Comparison of ENCODE assay signal across 8 cellular contexts in the genomic region with DNA sequence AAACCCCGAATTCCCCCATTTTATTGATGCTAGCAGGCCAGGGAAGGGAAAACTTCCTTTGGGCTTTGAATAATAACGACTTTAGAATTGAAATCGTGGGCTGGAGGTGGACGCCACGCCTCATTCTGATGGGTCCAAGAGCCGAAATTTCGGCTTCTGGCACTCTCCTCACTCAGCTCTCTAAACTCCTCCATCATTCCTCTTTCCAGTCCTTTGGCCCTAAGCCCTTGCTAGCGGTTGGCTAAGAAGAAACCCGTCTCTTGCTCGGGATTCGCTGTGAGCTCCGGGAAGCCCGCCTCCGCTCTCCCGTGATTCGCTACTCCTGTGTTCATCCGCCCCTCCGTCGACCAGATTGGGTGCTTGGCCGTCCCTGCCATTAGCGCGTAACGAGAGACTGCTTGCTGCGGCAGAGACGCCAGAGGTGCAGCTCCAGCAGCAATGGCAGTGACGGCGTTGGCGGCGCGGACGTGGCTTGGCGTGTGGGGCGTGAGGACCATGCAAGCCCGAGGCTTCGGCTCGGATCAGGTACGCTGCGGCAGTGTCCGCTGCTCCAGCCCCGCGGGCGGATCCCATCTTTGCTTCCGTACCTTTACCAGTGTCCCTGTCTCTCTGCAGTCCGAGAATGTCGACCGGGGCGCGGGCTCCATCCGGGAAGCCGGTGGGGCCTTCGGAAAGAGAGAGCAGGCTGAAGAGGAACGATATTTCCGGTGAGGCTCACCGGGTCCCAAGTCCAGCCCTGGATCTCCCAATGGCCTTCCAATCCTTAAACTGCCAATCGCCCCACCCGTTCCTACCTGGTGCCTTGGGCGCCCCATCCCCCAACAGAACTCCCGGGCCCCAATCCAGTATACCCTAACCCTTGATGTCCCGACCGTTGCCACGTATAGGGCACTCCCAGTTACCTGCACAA. TPM values are rescaled to one million over a fixed set of nuclear protein-coding genes. Genes with fewer than 3 reads are reported as not detected.
DNase-seq lines count a peak whose midpoint lies in the region; ATAC-seq and TF ChIP-seq lines count a peak whose summit lies in the region.

A gene (plus strand): TSS at position 379 of the 910 bp plus-strand sequence. CDS start 60 bp downstream, at position 439.

- peak; percentile 83 for TF ChIP-seq POLR2A in testis (IDR thresholded peaks at IDR 0.05)

- intact Hi-C loops in testis (cut with DNase I; ENCODE audit: low total_unique reads), result no loop called here

- peaks cover 48% of the 10 kb centered on the region for H3K79me2 ChIP-seq in SK-N-SH (ENCODE audit: insufficient read depth)

- no peak for TF ChIP-seq EP300 in SK-N-SH (IDR thresholded peaks at IDR 0.05; ENCODE audit: borderline replicate concordance in 1 of 2, low read depth in 1 of 2, low read length in 1 of 2)

- H3K9ac ChIP-seq in SK-N-SH, result peak within 1 kb of the TSS; percentile 83

- H3K36me3 ChIP-seq in SK-N-SH (replicated peaks in 1 of 2; ENCODE audit: control insufficient read depth in 1 of 2, insufficient read depth in 2 of 2, low read length in 1 of 2), result peaks cover 4 to 9% of the 10 kb centered on the region in 2 experiments
- H3K36me3 ChIP-seq in testis (ENCODE audit: low read depth, missing control alignments), result no peaks in the 10 kb centered on the region

- H3K4me2 ChIP-seq in SK-N-SH, result peak within 1 kb of the TSS; percentile 96

- H3K9me3 ChIP-seq in SK-N-SH (no peaks in the 10 kb centered on the region), testis (no peaks in the 10 kb centered on the region)

- no peak for TF ChIP-seq RAD21 in SK-N-SH (IDR thresholded peaks at IDR 0.05; ENCODE audit: low read length)

- H3K4me3 ChIP-seq in SK-N-SH (ENCODE audit: low read depth in 2 of 2, low read length in 1 of 2) (peak within 1 kb of the TSS; percentile 87 to 90), testis (peak within 1 kb of the TSS; percentile 88 to 91)

- H3K9me2 ChIP-seq in SK-N-SH, result no peaks in the 10 kb centered on the region

- H3F3A ChIP-seq in SK-N-SH (replicated peaks; ENCODE audit: insufficient read depth), result peaks cover 22% of the 10 kb centered on the region

- peaks cover 10 to 13% of the 10 kb centered on the region in 2 experiments for H3K4me1 ChIP-seq in SK-N-SH (ENCODE audit: control insufficient read depth in 1 of 2, insufficient read depth in 2 of 2, low read depth in 1 of 2, low read length in 1 of 2)
- H3K4me1 ChIP-seq in testis, result peaks cover 9% of the 10 kb centered on the region

- under 1% methylated on average over 39 of the region's 61 CpGs for WGBS in SK-N-SH (ENCODE audit: low lambda C conversion rate)
- 0% methylated on average over 45 to 61 of the region's 61 CpGs for WGBS in testis, 2 donors

- H3K27ac ChIP-seq in SK-N-SH (ENCODE audit: low read depth in 2 of 2, low read length in 1 of 2), result peak within 1 kb of the TSS; percentile 61 to 85
- H3K27ac ChIP-seq in testis, result peak within 1 kb of the TSS; percentile 74 to 89

- POLR2A ChIA-PET in GM10248 (lab: Yijun Ruan, JAX), result interaction anchor here (0.6 to 2.5 kb wide), 6 partner anchors 9 to 407 kb away, joined by 3 to 25 read pairs (median 9); a partner anchor contains a TSS
- POLR2A ChIA-PET in SK-N-SH (lab: Yijun Ruan, JAX), result interaction anchor here (0.7 to 2.8 kb wide), 9 partner anchors 9 to 411 kb away, joined by 3 to 10 read pairs (median 5); a partner anchor contains a TSS

- ATAC-seq in HG02610 (IDR thresholded peaks at IDR 0.05; ENCODE audit: unreplicated experiment) (peak; percentile 89), omental fat pad (ENCODE audit: low FRiP score) (peak; percentile 97)

- TF ChIP-seq CTCF in GM10248 (IDR thresholded peaks at IDR 0.05; ENCODE audit: control extremely low read depth, extremely low read depth, low read depth, missing control alignments) (no peak), SK-N-SH (IDR thresholded peaks at IDR 0.05) (no peak), omental fat pad (IDR thresholded peaks at IDR 0.05) (no peak), testis (IDR thresholded peaks at IDR 0.05) (no peak)

- DNase-seq in GM10248 (ENCODE audit: extremely low spot score), result peak; percentile 99
- peak; percentile 99 for DNase-seq in NCI-H1092 (lab: John Stamatoyannopoulos, UW)
- peak; percentile 97 for DNase-seq in SK-N-SH
- DNase-seq in activated naive CD4-positive, alpha-beta T cell treated with anti-CD3 and anti-CD28 coated beads, Interleukin-2, amount 50 U/mL, for 16 hours, result peak; percentile 95
- DNase-seq in glomerular endothelial cell (ENCODE audit: extremely low read depth, low read depth, low spot score), result peak; percentile 86
- peak; percentile 79 for DNase-seq in omental fat pad (ENCODE audit: low spot score)
- DNase-seq in testis, result peak; percentile 99

- H3K27me3 ChIP-seq in SK-N-SH (ENCODE audit: insufficient read depth) (no peaks in the 10 kb centered on the region), testis (no peaks in the 10 kb centered on the region)

- H4K20me1 ChIP-seq in SK-N-SH (ENCODE audit: insufficient read depth), result no peaks in the 10 kb centered on the region

- CTCF ChIA-PET in GM10248 (lab: Yijun Ruan, JAX), result interaction anchor here (1.2 to 6.4 kb wide), 4 partner anchors 8 to 124 kb away, joined by 3 to 63 read pairs (median 6); no protein-coding TSS in a partner anchor
- CTCF ChIA-PET in SK-N-SH (lab: Yijun Ruan, JAX), result interaction anchor here (0.5 to 4.7 kb wide), 4 partner anchors 12 to 303 kb away, joined by 3 to 25 read pairs (median 3); no protein-coding TSS in a partner anchor

- H2AFZ ChIP-seq in SK-N-SH (ENCODE audit: low read depth), result peak within 1 kb of the TSS; percentile 99

TF ChIP-seq in SK-N-SH, 30 proteins besides CTCF, POLR2A, EP300 and RAD21 (continues in another document):
- peak; percentile 98 for TF ChIP-seq POLR2AphosphoS5 (IDR thresholded peaks at IDR 0.05; ENCODE audit: low read depth, low read length)
- TF ChIP-seq, protein P1, sequence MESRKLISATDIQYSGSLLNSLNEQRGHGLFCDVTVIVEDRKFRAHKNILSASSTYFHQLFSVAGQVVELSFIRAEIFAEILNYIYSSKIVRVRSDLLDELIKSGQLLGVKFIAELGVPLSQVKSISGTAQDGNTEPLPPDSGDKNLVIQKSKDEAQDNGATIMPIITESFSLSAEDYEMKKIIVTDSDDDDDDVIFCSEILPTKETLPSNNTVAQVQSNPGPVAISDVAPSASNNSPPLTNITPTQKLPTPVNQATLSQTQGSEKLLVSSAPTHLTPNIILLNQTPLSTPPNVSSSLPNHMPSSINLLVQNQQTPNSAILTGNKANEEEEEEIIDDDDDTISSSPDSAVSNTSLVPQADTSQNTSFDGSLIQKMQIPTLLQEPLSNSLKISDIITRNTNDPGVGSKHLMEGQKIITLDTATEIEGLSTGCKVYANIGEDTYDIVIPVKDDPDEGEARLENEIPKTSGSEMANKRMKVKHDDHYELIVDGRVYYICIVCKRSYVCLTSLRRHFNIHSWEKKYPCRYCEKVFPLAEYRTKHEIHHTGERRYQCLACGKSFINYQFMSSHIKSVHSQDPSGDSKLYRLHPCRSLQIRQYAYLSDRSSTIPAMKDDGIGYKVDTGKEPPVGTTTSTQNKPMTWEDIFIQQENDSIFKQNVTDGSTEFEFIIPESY (IDR thresholded peaks at IDR 0.05; ENCODE audit: borderline replicate concordance, low read depth), result no peak
- TF ChIP-seq ELF1 (IDR thresholded peaks at IDR 0.05), result no peak
- TF ChIP-seq, protein P2, sequence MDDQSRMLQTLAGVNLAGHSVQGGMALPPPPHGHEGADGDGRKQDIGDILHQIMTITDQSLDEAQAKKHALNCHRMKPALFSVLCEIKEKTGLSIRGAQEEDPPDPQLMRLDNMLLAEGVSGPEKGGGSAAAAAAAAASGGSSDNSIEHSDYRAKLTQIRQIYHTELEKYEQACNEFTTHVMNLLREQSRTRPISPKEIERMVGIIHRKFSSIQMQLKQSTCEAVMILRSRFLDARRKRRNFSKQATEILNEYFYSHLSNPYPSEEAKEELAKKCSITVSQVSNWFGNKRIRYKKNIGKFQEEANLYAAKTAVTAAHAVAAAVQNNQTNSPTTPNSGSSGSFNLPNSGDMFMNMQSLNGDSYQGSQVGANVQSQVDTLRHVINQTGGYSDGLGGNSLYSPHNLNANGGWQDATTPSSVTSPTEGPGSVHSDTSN (IDR thresholded peaks at IDR 0.05), result peak; percentile 74
- TF ChIP-seq MXI1 (IDR thresholded peaks at IDR 0.05; ENCODE audit: low read depth, low read length), result peak; percentile 88
- TF ChIP-seq SIN3A (IDR thresholded peaks at IDR 0.05; ENCODE audit: borderline replicate concordance, low read depth, low read length), result peak; percentile 70; the same call in 1 of the 2 replicates
- TF ChIP-seq TCF12 (IDR thresholded peaks at IDR 0.05), result no peak
- TF ChIP-seq, protein P3, sequence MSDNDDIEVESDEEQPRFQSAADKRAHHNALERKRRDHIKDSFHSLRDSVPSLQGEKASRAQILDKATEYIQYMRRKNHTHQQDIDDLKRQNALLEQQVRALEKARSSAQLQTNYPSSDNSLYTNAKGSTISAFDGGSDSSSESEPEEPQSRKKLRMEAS (IDR thresholded peaks at IDR 0.05; ENCODE audit: low read depth), result no peak
- TF ChIP-seq YY1 (IDR thresholded peaks at IDR 0.05; ENCODE audit: low read depth), result peak; percentile 82
- TF ChIP-seq CHD2 (IDR thresholded peaks at IDR 0.05; ENCODE audit: low read length, partially characterized antibody), result peak; percentile 89
- TF ChIP-seq, protein P4, sequence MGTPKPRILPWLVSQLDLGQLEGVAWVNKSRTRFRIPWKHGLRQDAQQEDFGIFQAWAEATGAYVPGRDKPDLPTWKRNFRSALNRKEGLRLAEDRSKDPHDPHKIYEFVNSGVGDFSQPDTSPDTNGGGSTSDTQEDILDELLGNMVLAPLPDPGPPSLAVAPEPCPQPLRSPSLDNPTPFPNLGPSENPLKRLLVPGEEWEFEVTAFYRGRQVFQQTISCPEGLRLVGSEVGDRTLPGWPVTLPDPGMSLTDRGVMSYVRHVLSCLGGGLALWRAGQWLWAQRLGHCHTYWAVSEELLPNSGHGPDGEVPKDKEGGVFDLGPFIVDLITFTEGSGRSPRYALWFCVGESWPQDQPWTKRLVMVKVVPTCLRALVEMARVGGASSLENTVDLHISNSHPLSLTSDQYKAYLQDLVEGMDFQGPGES (IDR thresholded peaks at IDR 0.05; ENCODE audit: low read depth, low read length), result peak; percentile 89
- TF ChIP-seq TAF1 (IDR thresholded peaks at IDR 0.05; ENCODE audit: borderline replicate concordance, low read depth, low read length), result peak; percentile 98

RNA-seq across cellular contexts. Expression of the gene that starts here (rescaled TPM):
- polyA plus RNA-seq in SK-N-SH (2012; rRNA removed) (303 and 594 TPM in 2 replicates), testis (ENCODE audit: insufficient read depth, low read depth, low replicate concordance) (702 TPM)
- polyA plus RNA-seq in SK-N-SH (2012; cell fraction: cytosol; rRNA removed), result 453 and 709 TPM in 2 replicates
- polyA plus RNA-seq in SK-N-SH (2012; cell fraction: nucleus; rRNA removed), result 130 and 156 TPM in 2 replicates
- total RNA-seq in glomerular endothelial cell (289 and 305 TPM in 2 replicates), omental fat pad (100 to 1,000 TPM in 2 of 4 donors, 10 to 100 TPM in 2; 92.5 to 149 (median 107) TPM), testis (100 to 1,000 TPM; 259 to 345 TPM)

Comparison
In these comparisons a context has a peak if more than half of its experiments do, and no peak if none do; other contexts are left out.
1. Peak in every context shown above with its lines: DNase-seq, ATAC-seq, H3K4me3 ChIP-seq and H3K27ac ChIP-seq.